9 cellular contexts compared by ENCODE assay signal in genomic region chr19:46728693-46729339, GRCh38. TPM values are rescaled to one million over a fixed set of nuclear protein-coding genes. Genes with fewer than 3 reads are reported as not detected.
DNase-seq lines count a peak whose midpoint lies in the region; TF ChIP-seq lines count a peak whose summit lies in the region.
"Had no signal": no experiment of that assay in that cellular context is flagged by ENCODE, and none has a peak within 500 bp of the region (broad histone marks: within the 10 kb centered on the region; RNA-seq: fewer than 3 reads in every experiment).

No MANE protein-coding gene starts in this region.

- H3K9me3 Mint-ChIP-seq in activated CD4-positive, alpha-beta memory T cell treated with anti-CD3 and anti-CD28 coated beads, Interleukin-2, amount 10 ng/mL, durations not matched to agents 7 days and 5 days = no peaks in the 10 kb centered on the region
- H3K9me3 Mint-ChIP-seq in mesothelial cell of epicardium = no peaks in the 10 kb centered on the region
- H3K9me3 Mint-ChIP-seq: dendritic cell treated with granulocyte-macrophage colony-stimulating factor and Interleukin-4, amounts not matched to agents 40 ng/mL and 50 ng/mL, for 4 days had no signal

- POLR2A ChIA-PET in activated CD4-positive, alpha-beta memory T cell treated with anti-CD3 and anti-CD28 coated beads, Interleukin-2, amount 10 ng/mL, durations not matched to agents 7 days and 5 days (lab: Charles Lee) = interaction anchor here (0.6 to 6.5 kb wide), 9 partner anchors 11 to 115 kb away, joined by 3 to 38 read pairs (median 5); partner anchors contain the start of genes DACT3 and PRKD2

- H3K36me3 Mint-ChIP-seq in activated CD4-positive, alpha-beta memory T cell treated with anti-CD3 and anti-CD28 coated beads, Interleukin-2, amount 10 ng/mL, durations not matched to agents 7 days and 5 days (ENCODE audit: low read depth) = peaks cover 68% of the 10 kb centered on the region
- peaks cover 16% of the 10 kb centered on the region for H3K36me3 Mint-ChIP-seq in mesothelial cell of epicardium

- peaks cover 31% of the 10 kb centered on the region for H3K4me1 Mint-ChIP-seq in activated CD4-positive, alpha-beta memory T cell treated with anti-CD3 and anti-CD28 coated beads, Interleukin-2, amount 10 ng/mL, durations not matched to agents 7 days and 5 days
- H3K4me1 Mint-ChIP-seq in mesothelial cell of epicardium = peaks cover 13% of the 10 kb centered on the region

- H3K4me3 Mint-ChIP-seq in activated CD4-positive, alpha-beta memory T cell treated with anti-CD3 and anti-CD28 coated beads, Interleukin-2, amount 10 ng/mL, durations not matched to agents 7 days and 5 days = no peak overlapping the region
- no peak overlapping the region for H3K4me3 Mint-ChIP-seq in mesothelial cell of epicardium
- H3K4me3 Mint-ChIP-seq: dendritic cell treated with granulocyte-macrophage colony-stimulating factor and Interleukin-4, amounts not matched to agents 40 ng/mL and 50 ng/mL, for 4 days had no signal

- no peak overlapping the region for H3K27ac Mint-ChIP-seq in activated CD4-positive, alpha-beta memory T cell treated with anti-CD3 and anti-CD28 coated beads, Interleukin-2, amount 10 ng/mL, durations not matched to agents 7 days and 5 days
- H3K27ac Mint-ChIP-seq in mesothelial cell of epicardium = peak overlapping the region; percentile 6
- H3K27ac Mint-ChIP-seq: dendritic cell treated with granulocyte-macrophage colony-stimulating factor and Interleukin-4, amounts not matched to agents 40 ng/mL and 50 ng/mL, for 4 days had no signal

- peak; percentile 97 for TF ChIP-seq CTCF in GM12872 (IDR thresholded peaks at IDR 0.05; ENCODE audit: insufficient read depth, low read depth, low read length)
- peak; percentile 81 for TF ChIP-seq CTCF in mesothelial cell of epicardium (IDR thresholded peaks at IDR 0.05; ENCODE audit: unreplicated experiment)

- no peaks in the 10 kb centered on the region for H3K27me3 Mint-ChIP-seq in activated CD4-positive, alpha-beta memory T cell treated with anti-CD3 and anti-CD28 coated beads, Interleukin-2, amount 10 ng/mL, durations not matched to agents 7 days and 5 days
- no peaks in the 10 kb centered on the region for H3K27me3 Mint-ChIP-seq in mesothelial cell of epicardium (ENCODE audit: low read depth)
- H3K27me3 Mint-ChIP-seq: dendritic cell treated with granulocyte-macrophage colony-stimulating factor and Interleukin-4, amounts not matched to agents 40 ng/mL and 50 ng/mL, for 4 days had no signal

- CTCF ChIA-PET in activated CD4-positive, alpha-beta memory T cell treated with anti-CD3 and anti-CD28 coated beads, Interleukin-2, amount 10 ng/mL, durations not matched to agents 7 days and 5 days (lab: Charles Lee) = interaction anchor here (0.7 to 5.9 kb wide), 21 partner anchors 10 to 259 kb away, joined by 3 to 53 read pairs (median 4); partner anchors contain the start of gene DACT3

- DNase-seq in NAMALWA (ENCODE audit: low spot score) = peak; percentile 75
- DNase-seq in activated CD4-positive, alpha-beta memory T cell treated with anti-CD3 and anti-CD28 coated beads, Interleukin-2, amount 10 ng/mL, durations not matched to agents 7 days and 5 days = peak; percentile 85
- DNase-seq in ecto neural progenitor cell (ENCODE audit: low spot score) = peak; percentile 82
- peak in 1 of 2 experiments; percentile 77 for DNase-seq in mesothelial cell of epicardium (ENCODE audit: low spot score in 2 of 2, unreplicated experiment in 2 of 2)
- peak; percentile 90 for DNase-seq in stimulated activated CD8-positive, alpha-beta memory T cell treated with anti-CD3 and anti-CD28 coated beads, Interleukin-4, amount 100 ng/mL, for 48 hours
- DNase-seq in SKM-1 (lab: John Stamatoyannopoulos, UW; ENCODE audit: unreplicated experiment) = no peak
- no peak for DNase-seq in NCI-H1436 treated with DMSO at 0.1 percent for 48 hours (lab: John Stamatoyannopoulos, UW)

RNA-seq across cellular contexts. Expression of gene PRKD2, which starts 11.9 kb away (rescaled TPM):
- total RNA-seq in activated CD4-positive, alpha-beta memory T cell treated with anti-CD3 and anti-CD28 coated beads, Interleukin-2, amount 10 ng/mL, durations not matched to agents 7 days and 5 days = 100 to 1,000 TPM; 167 to 177 TPM
- 73.7 to 75.9 TPM (median 74.7 TPM) in 3 replicates for total RNA-seq in mesothelial cell of epicardium

RNA-seq across cellular contexts. Expression of gene FKRP, which starts 17.0 kb away (rescaled TPM):
- 10 to 100 TPM; 13.4 to 15.4 TPM for total RNA-seq in activated CD4-positive, alpha-beta memory T cell treated with anti-CD3 and anti-CD28 coated beads, Interleukin-2, amount 10 ng/mL, durations not matched to agents 7 days and 5 days
- 34.3 to 40.6 TPM (median 37.0 TPM) in 3 replicates for total RNA-seq in mesothelial cell of epicardium

RNA-seq across cellular contexts. Expression of gene STRN4, which starts 17.4 kb away (rescaled TPM):
- 10 to 100 TPM; 75.1 to 78.5 TPM for total RNA-seq in activated CD4-positive, alpha-beta memory T cell treated with anti-CD3 and anti-CD28 coated beads, Interleukin-2, amount 10 ng/mL, durations not matched to agents 7 days and 5 days
- total RNA-seq in mesothelial cell of epicardium = 122 to 126 TPM (median 124 TPM) in 3 replicates

RNA-seq across cellular contexts. Expression of gene SLC1A5, which starts 59.6 kb away (rescaled TPM):
- 100 to 1,000 TPM; 200 to 208 TPM for total RNA-seq in activated CD4-positive, alpha-beta memory T cell treated with anti-CD3 and anti-CD28 coated beads, Interleukin-2, amount 10 ng/mL, durations not matched to agents 7 days and 5 days
- total RNA-seq in mesothelial cell of epicardium = 45.3 to 49.3 TPM (median 48.4 TPM) in 3 replicates

Comparison
In these comparisons a context has a peak if more than half of its experiments do, and no peak if none do; other contexts are left out.
1. DNase-seq: peak in NAMALWA (single experiment), activated CD4-positive, alpha-beta memory T cell treated with anti-CD3 and anti-CD28 coated beads, Interleukin-2, amount 10 ng/mL, durations not matched to agents 7 days and 5 days (single experiment), ecto neural progenitor cell (single experiment) and stimulated activated CD8-positive, alpha-beta memory T cell treated with anti-CD3 and anti-CD28 coated beads, Interleukin-4, amount 100 ng/mL, for 48 hours (single experiment); none in SKM-1 (single experiment) and NCI-H1436 treated with DMSO at 0.1 percent for 48 hours (single experiment).